10 cellular contexts compared by ENCODE assay signal in the genomic region with DNA sequence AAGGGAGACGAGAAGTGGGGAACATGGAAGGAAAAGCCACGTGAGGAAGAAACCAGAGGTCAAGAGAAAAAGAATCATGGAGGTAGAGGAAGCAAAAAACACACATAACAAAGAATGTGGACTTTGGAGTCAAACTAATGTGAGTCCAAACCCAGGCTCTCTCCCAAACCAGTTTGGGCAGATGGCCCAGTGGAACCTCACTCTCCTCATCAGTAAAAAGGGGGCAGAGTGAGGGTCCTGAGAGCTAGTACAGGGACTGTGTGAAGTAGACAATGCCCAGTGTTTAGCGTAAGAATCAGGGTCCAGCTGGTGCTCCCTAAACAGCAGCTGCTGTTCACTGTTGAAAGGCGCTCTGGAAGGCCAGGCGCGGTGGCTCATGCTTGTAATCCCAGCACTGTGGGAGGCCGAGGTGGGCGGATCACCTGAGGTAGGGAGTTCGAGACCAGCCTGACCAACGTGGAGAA. TPM values are rescaled to one million over a fixed set of nuclear protein-coding genes. Genes with fewer than 3 reads are reported as not detected.
DNase-seq lines count a peak whose midpoint lies in the region; ATAC-seq, FAIRE-seq and TF ChIP-seq lines count a peak whose summit lies in the region.
"Not testable (repeated sequence)": the region's sequence is repeated elsewhere in the genome, so short reads cannot be mapped to it uniquely, and the experiment has no call there.
"Had no signal": no experiment of that assay in that cellular context is flagged by ENCODE, and none has a peak within 500 bp of the region (broad histone marks: within the 10 kb centered on the region; RNA-seq: fewer than 3 reads in every experiment).

No MANE protein-coding gene starts in this region.

- not testable (repeated sequence) for TF ChIP-seq CTCF in GM13976 (IDR thresholded peaks at IDR 0.05; ENCODE audit: borderline replicate concordance, control extremely low read depth, extremely low read depth, insufficient read depth, missing control alignments); K562 (IDR thresholded peaks at IDR 0.05 in 2 of 3, conservative IDR thresholded peaks at IDR 0.05 in 1 of 3; ENCODE audit: insufficient read depth in 2 of 3, low read depth in 1 of 3, low read length in 3 of 3); hepatocyte (IDR thresholded peaks at IDR 0.05; ENCODE audit: poor library complexity); lower lobe of right lung (IDR thresholded peaks at IDR 0.05); progenitor cell of endocrine pancreas (IDR thresholded peaks at IDR 0.05; ENCODE audit: unreplicated experiment); type B pancreatic cell (conservative IDR thresholded peaks at IDR 0.05)

- not testable (repeated sequence) for H4K20me1 ChIP-seq in K562 (replicated peaks; ENCODE audit: control insufficient read depth, insufficient read depth, low read length); hepatocyte (ENCODE audit: insufficient read depth, poor library complexity, severe bottlenecking)

- not testable (repeated sequence) for H3K9ac ChIP-seq in K562 (ENCODE audit: insufficient read depth in 1 of 2, low read depth in 2 of 2, low read length in 2 of 2)

- not testable (repeated sequence) for H3K9me3 ChIP-seq in K562 (replicated peaks; ENCODE audit: control insufficient read depth, insufficient read depth, low read depth, low read length); hepatocyte (ENCODE audit: low read depth); lower lobe of right lung

- not testable (repeated sequence) for H3K9me2 ChIP-seq in hepatocyte (replicated peaks; ENCODE audit: insufficient read depth)

- FAIRE-seq in K562 (lab: Jason Lieb, UNC): not testable (repeated sequence)

- not testable (repeated sequence) for H3K27ac ChIP-seq in K562 (ENCODE audit: extremely low read depth, low read depth, low read length)
- H3K27ac ChIP-seq in hepatocyte (peak overlapping the region; percentile 72), lower lobe of right lung (peak overlapping the region; percentile 6)

- H3K4me2 ChIP-seq in K562 (ENCODE audit: insufficient read depth, low read length): not testable (repeated sequence)
- H3K4me2 ChIP-seq in hepatocyte: peak overlapping the region; percentile 0

- H3K79me2 ChIP-seq in K562 (ENCODE audit: control insufficient read depth, insufficient read depth, low read length); hepatocyte: not testable (repeated sequence)

- intact Hi-C loops in K562 (cut with micrococcal nuclease); lower lobe of right lung (cut with DNase I): not testable (repeated sequence)

- H3K27me3 ChIP-seq in K562 (ENCODE audit: control insufficient read depth in 2 of 2, insufficient read depth in 2 of 2, low read length in 2 of 2): peaks cover 29 to 62% of the 10 kb centered on the region in 2 experiments; a peak in 4 of 5 replicates
- not testable (repeated sequence) for H3K27me3 ChIP-seq in hepatocyte; lower lobe of right lung (ENCODE audit: low read depth)

- not testable (repeated sequence) for H3K27ac Mint-ChIP-seq in progenitor cell of endocrine pancreas, type B pancreatic cell

- CTCF ChIA-PET in K562 (lab: Yijun Ruan, JAX; ENCODE audit: low intra/inter-chr PET ratio): not testable (repeated sequence)

- not testable (repeated sequence) for H3K4me3 Mint-ChIP-seq in progenitor cell of endocrine pancreas (ENCODE audit: low read depth); type B pancreatic cell

- not testable (repeated sequence) for H3K9me1 ChIP-seq in K562 (ENCODE audit: control insufficient read depth, insufficient read depth, low read length)

- not testable (repeated sequence) for H3K36me3 Mint-ChIP-seq in progenitor cell of endocrine pancreas (ENCODE audit: insufficient read depth); type B pancreatic cell

- H3K4me3 ChIP-seq in K562, hepatocyte, lower lobe of right lung: not testable (repeated sequence)

- not testable (repeated sequence) for H2AFZ ChIP-seq in K562 (ENCODE audit: low read depth, low read length)
- peak overlapping the region; percentile 13 for H2AFZ ChIP-seq in hepatocyte

- not testable (repeated sequence) for BruUV-seq in K562 (replicated peaks; lab: Mats Ljungman, UMichigan)

- H3K27me3 Mint-ChIP-seq in progenitor cell of endocrine pancreas, type B pancreatic cell: not testable (repeated sequence)

- DNase-seq in GM13976 (ENCODE audit: low spot score) (peak; percentile 59), hepatocyte (ENCODE audit: low spot score) (peak; percentile 64), left lobe of liver (ENCODE audit: low spot score) (peak; percentile 71), progenitor cell of endocrine pancreas (ENCODE audit: low spot score, unreplicated experiment) (peak; percentile 22), type B pancreatic cell (ENCODE audit: extremely low spot score, unreplicated experiment) (peak; percentile 78)
- not testable (repeated sequence) for DNase-seq in K562 (ENCODE audit: extremely low read depth in 1 of 4, low spot score in 3 of 4); lower lobe of right lung

- not testable (repeated sequence) for TF ChIP-seq EP300 in K562 (IDR thresholded peaks at IDR 0.05; ENCODE audit: low read length)

- H3K4me1 Mint-ChIP-seq in progenitor cell of endocrine pancreas (ENCODE audit: low read depth); type B pancreatic cell (ENCODE audit: unreplicated experiment): not testable (repeated sequence)

- not testable (repeated sequence) for TF ChIP-seq POLR2A in K562 (conservative IDR thresholded peaks at IDR 0.05)

- H3K4me1 ChIP-seq in K562 (replicated peaks in 1 of 2; ENCODE audit: control insufficient read depth in 2 of 2, insufficient read depth in 2 of 2, low read length in 2 of 2); lower lobe of right lung: not testable (repeated sequence)
- H3K4me1 ChIP-seq in hepatocyte (ENCODE audit: insufficient read depth): peaks cover 19% of the 10 kb centered on the region

- ATAC-seq in K562: not testable (repeated sequence)
- peak; percentile 4 for ATAC-seq in left lobe of liver
- peak in 1 of 2 donors; percentile 0 for ATAC-seq in lower lobe of right lung

- 4% methylated on average over 10 of the region's 10 CpGs for WGBS in K562 (ENCODE audit: insufficient coverage, low coverage, missing lambda C conversion rate)
- 78% methylated on average over 10 of the region's 10 CpGs for WGBS in hepatocyte (ENCODE audit: low lambda C conversion rate, missing lambda C conversion rate)

- TF ChIP-seq RAD21 in K562 (CRISPR knock-in tag; conservative IDR thresholded peaks at IDR 0.05 in 1 of 2, IDR thresholded peaks at IDR 0.05 in 1 of 2): not testable (repeated sequence)

- H3K36me3 ChIP-seq in K562 (ENCODE audit: control insufficient read depth, insufficient read depth, low read length); hepatocyte (replicated peaks; ENCODE audit: insufficient read depth, low read depth); lower lobe of right lung: not testable (repeated sequence)

- in situ Hi-C loops in GM13976 (cut with MboI; ENCODE audit: low sequenced_read_pairs, unreplicated experiment); K562 (cut with MboI): not testable (repeated sequence)

- POLR2A ChIA-PET in K562 (lab: Yijun Ruan, JAX): interaction anchor here (0.6 kb wide), 1 partner anchor 11 kb away, joined by 4 read pairs; no protein-coding TSS in a partner anchor

- not testable (repeated sequence) for H3K9me3 Mint-ChIP-seq in progenitor cell of endocrine pancreas (ENCODE audit: low read depth); type B pancreatic cell

RNA-seq across cellular contexts. Expression of gene ORM2, which starts 1.3 kb away (rescaled TPM):
- not detected in 2 replicates for total RNA-seq in K562 (2011; cell fraction: chromatin; rRNA removed; ENCODE audit: low replicate concordance)
- total RNA-seq in K562 (2011; cell fraction: nucleolus; rRNA removed): not detected in 2 replicates
- not detected in 2 replicates for total RNA-seq in K562 (2011; cell fraction: nucleoplasm; rRNA removed)
- total RNA-seq in K562 (2014; rRNA removed) (not detected in 2 replicates), K562 (2014; rRNA removed; fragmentation: Illumina TruSeq; extraction: Trizol) (not detected in 2 replicates), K562 (2015; rRNA removed; fragmentation: Illumina TruSeq; extraction: Trizol) (not detected in 2 replicates), K562 (2021) (0.98 and 1.5 TPM in 2 replicates), hepatocyte (45.7 and 52.0 TPM in 2 replicates), left lobe of liver (4,103 TPM), lower lobe of right lung (3.1 TPM), progenitor cell of endocrine pancreas (3.2 and 5.4 TPM in 2 replicates), type B pancreatic cell (ENCODE audit: low replicate concordance) (not detected in 2 replicates)
- polyA plus RNA-seq in K562 (2011; rRNA removed) (not detected in 2 replicates), K562 (2014; fragmentation: Illumina TruSeq; extraction: Trizol) (not detected in 2 replicates), K562 (2014; fragmentation: Nextera tagmentation; extraction: Ambion mirVana) (not detected), K562 (2014; rRNA removed) (not detected in 2 replicates), hepatocyte (80.9 and 136 TPM in 2 replicates)
- polyA plus RNA-seq in K562 (2011; cell fraction: cytosol; rRNA removed): not detected in 2 replicates
- polyA plus RNA-seq in K562 (2011; cell fraction: nucleus; rRNA removed): not detected in 2 replicates
- not detected in 2 replicates for polyA plus RNA-seq in K562 (2012)
- not detected in 2 replicates for polyA minus RNA-seq in K562 (2011; rRNA and poly(A)+ RNA removed)
- polyA minus RNA-seq in K562 (2011; cell fraction: cytosol; rRNA and poly(A)+ RNA removed): 2.5 TPM in 1 of 2 replicates, not detected in the other
- polyA minus RNA-seq in K562 (2011; cell fraction: nucleus; rRNA and poly(A)+ RNA removed): not detected in 2 replicates
- total RNA-seq: CD4-positive, alpha-beta T cell; HT-29 had no signal
- polyA plus RNA-seq: BJ had no signal

RNA-seq across cellular contexts. Expression of gene ORM1, which starts 5.5 kb away (rescaled TPM):
- not detected in 2 replicates for total RNA-seq in K562 (2011; cell fraction: chromatin; rRNA removed; ENCODE audit: low replicate concordance)
- total RNA-seq in K562 (2011; cell fraction: nucleolus; rRNA removed): not detected in 2 replicates
- not detected in 2 replicates for total RNA-seq in K562 (2011; cell fraction: nucleoplasm; rRNA removed)
- total RNA-seq in K562 (2014; rRNA removed) (not detected in 2 replicates), K562 (2014; rRNA removed; fragmentation: Illumina TruSeq; extraction: Trizol) (not detected in 2 replicates), K562 (2015; rRNA removed; fragmentation: Illumina TruSeq; extraction: Trizol) (not detected in 2 replicates), K562 (2021) (2.9 and 3.4 TPM in 2 replicates), hepatocyte (397 and 472 TPM in 2 replicates), left lobe of liver (19,737 TPM), lower lobe of right lung (9.2 TPM), progenitor cell of endocrine pancreas (9.3 and 10.8 TPM in 2 replicates), type B pancreatic cell (ENCODE audit: low replicate concordance) (0.65 and 1.6 TPM in 2 replicates)
- polyA plus RNA-seq in K562 (2011; rRNA removed) (not detected in 2 replicates), K562 (2014; fragmentation: Illumina TruSeq; extraction: Trizol) (not detected in 2 replicates), K562 (2014; fragmentation: Nextera tagmentation; extraction: Ambion mirVana) (not detected), K562 (2014; rRNA removed) (not detected in 2 replicates), hepatocyte (538 and 976 TPM in 2 replicates)
- polyA plus RNA-seq in K562 (2011; cell fraction: cytosol; rRNA removed): not detected in 2 replicates
- not detected in 2 replicates for polyA plus RNA-seq in K562 (2011; cell fraction: nucleus; rRNA removed)
- polyA plus RNA-seq in K562 (2012): not detected in 2 replicates
- polyA minus RNA-seq in K562 (2011; rRNA and poly(A)+ RNA removed): not detected in 2 replicates
- not detected in 2 replicates for polyA minus RNA-seq in K562 (2011; cell fraction: cytosol; rRNA and poly(A)+ RNA removed)
- not detected in 2 replicates for polyA minus RNA-seq in K562 (2011; cell fraction: nucleus; rRNA and poly(A)+ RNA removed)
- total RNA-seq: CD4-positive, alpha-beta T cell; HT-29 had no signal
- polyA plus RNA-seq: BJ had no signal

RNA-seq across cellular contexts. Expression of gene AKNA, which starts 59.4 kb away (rescaled TPM):
- 30.2 and 45.5 TPM in 2 replicates for total RNA-seq in K562 (2011; cell fraction: chromatin; rRNA removed; ENCODE audit: low replicate concordance)
- 25.4 and 26.7 TPM in 2 replicates for total RNA-seq in K562 (2011; cell fraction: nucleolus; rRNA removed)
- total RNA-seq in K562 (2011; cell fraction: nucleoplasm; rRNA removed): 26.6 and 27.0 TPM in 2 replicates
- total RNA-seq in K562 (2014; rRNA removed): 5.3 and 8.1 TPM in 2 replicates
- total RNA-seq in K562 (2014; rRNA removed; fragmentation: Illumina TruSeq; extraction: Trizol): 3.7 and 3.9 TPM in 2 replicates
- 2.6 and 2.7 TPM in 2 replicates for total RNA-seq in K562 (2015; rRNA removed; fragmentation: Illumina TruSeq; extraction: Trizol)
- 16.9 and 20.5 TPM in 2 replicates for total RNA-seq in K562 (2021)
- polyA plus RNA-seq in K562 (2011; rRNA removed): 1.4 and 3.4 TPM in 2 replicates
- 2.0 and 2.3 TPM in 2 replicates for polyA plus RNA-seq in K562 (2011; cell fraction: cytosol; rRNA removed)
- polyA plus RNA-seq in K562 (2011; cell fraction: nucleus; rRNA removed): 8.0 and 8.2 TPM in 2 replicates
- polyA plus RNA-seq in K562 (2012): 5.2 and 92.5 TPM in 2 replicates
- polyA plus RNA-seq in K562 (2014; fragmentation: Illumina TruSeq; extraction: Trizol): 11.1 and 14.0 TPM in 2 replicates
- polyA plus RNA-seq in K562 (2014; fragmentation: Nextera tagmentation; extraction: Ambion mirVana): under 1 TPM; 0.29 to 0.37 TPM
- 6.5 and 6.7 TPM in 2 replicates for polyA plus RNA-seq in K562 (2014; rRNA removed)
- 3.1 and 3.8 TPM in 2 replicates for polyA minus RNA-seq in K562 (2011; rRNA and poly(A)+ RNA removed)
- 1.9 and 4.6 TPM in 2 replicates for polyA minus RNA-seq in K562 (2011; cell fraction: cytosol; rRNA and poly(A)+ RNA removed)
- polyA minus RNA-seq in K562 (2011; cell fraction: nucleus; rRNA and poly(A)+ RNA removed): 6.1 and 8.6 TPM in 2 replicates
- total RNA-seq in hepatocyte: 12.9 and 13.8 TPM in 2 replicates
- polyA plus RNA-seq in hepatocyte: 4.5 and 6.6 TPM in 2 replicates
- 7.3 TPM for total RNA-seq in left lobe of liver
- total RNA-seq in lower lobe of right lung: 66.9 TPM
- 19.3 and 24.6 TPM in 2 replicates for total RNA-seq in progenitor cell of endocrine pancreas
- total RNA-seq in type B pancreatic cell (ENCODE audit: low replicate concordance): 11.5 and 14.0 TPM in 2 replicates

Comparison
In these comparisons a context has a peak if more than half of its experiments do, and no peak if none do; other contexts are left out.
1. RNA of gene ORM2, which starts 1.3 kb away (total RNA-seq): 4,103 TPM in left lobe of liver (single experiment); 45.7 to 52.0 TPM in hepatocyte, 3.2 to 5.4 TPM in progenitor cell of endocrine pancreas, 3.1 TPM in lower lobe of right lung (single experiment), 0.98 to 1.5 TPM in K562 and not detected in type B pancreatic cell; every median in the first group is over 10 times any median in the second.
2. RNA of gene ORM1, which starts 5.5 kb away (total RNA-seq): 19,737 TPM in left lobe of liver (single experiment) and 397 to 472 TPM in hepatocyte; 9.3 to 10.8 TPM in progenitor cell of endocrine pancreas, 9.2 TPM in lower lobe of right lung (single experiment), 0.65 to 1.6 TPM in type B pancreatic cell and 2.9 to 3.4 TPM in K562; every median in the first group is over 10 times any median in the second.